In the genomic region with DNA sequence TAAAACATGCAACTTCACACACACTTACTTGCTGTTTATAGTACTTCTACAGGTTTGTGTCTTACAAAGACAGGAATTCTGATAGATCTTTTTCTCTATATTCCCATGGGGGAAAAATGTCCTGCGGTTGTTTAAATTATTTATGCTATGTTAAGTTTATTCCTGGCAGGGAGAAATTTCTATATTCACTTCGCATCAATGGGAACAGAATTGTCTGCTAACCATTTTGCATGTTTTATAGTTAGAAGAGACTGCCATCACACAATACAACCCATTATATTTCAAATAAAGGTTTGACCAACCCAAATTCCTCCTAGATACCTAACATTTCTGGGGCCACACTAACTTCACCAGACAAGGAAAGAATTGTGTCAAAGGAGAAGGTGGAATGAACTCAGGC, we compare ENCODE assay signal across 16 cellular contexts.
A peak's percentile ranks its signal among the peaks of the same experiment; 100 is the strongest.
DNase-seq lines count a peak whose midpoint lies in the region; ATAC-seq and TF ChIP-seq lines count a peak whose summit lies in the region.
"Had no signal": no experiment of that assay in that cellular context is flagged by ENCODE, and none has a peak within 500 bp of the region (broad histone marks: within the 10 kb centered on the region; RNA-seq: fewer than 3 reads in every experiment).

No MANE protein-coding gene starts in this region.

- no peak overlapping the region for H4K91ac ChIP-seq in neuronal stem cell (ENCODE audit: low read depth, low read length, poor library complexity)

- no peak overlapping the region for H4K8ac ChIP-seq in neuronal stem cell (ENCODE audit: low read depth, low read length)

- no peaks in the 10 kb centered on the region for H3K36me3 ChIP-seq in neuronal stem cell (replicated peaks in 1 of 2; ENCODE audit: control insufficient read depth in 2 of 2, insufficient read depth in 2 of 2, low read length in 2 of 2)
- H3K36me3 ChIP-seq: BLaER1 treated with 17β-estradiol and CSF1 and Interleukin-3, amounts not matched to agents 10 nM and 100 nM had no signal

- peaks cover 2 to 3% of the 10 kb centered on the region in 2 donors for H3K9me3 ChIP-seq in neuronal stem cell (replicated peaks in 1 of 2; ENCODE audit: control insufficient read depth in 2 of 2, insufficient read depth in 1 of 2, low read depth in 1 of 2, low read length in 2 of 2)

- no peak overlapping the region for H2BK5ac ChIP-seq in neuronal stem cell (ENCODE audit: low read length)

- H3K4me3 ChIP-seq in AG10803 (ENCODE audit: low read length) (no peak overlapping the region), neuronal stem cell (ENCODE audit: low read length in 2 of 2) (no peak overlapping the region)
- H3K4me3 ChIP-seq: BLaER1 treated with 17β-estradiol and CSF1 and Interleukin-3, amounts not matched to agents 10 nM and 100 nM had no signal

- no peaks in the 10 kb centered on the region for H3K27me3 ChIP-seq in neuronal stem cell (ENCODE audit: control insufficient read depth in 3 of 3, insufficient read depth in 3 of 3, low read depth in 1 of 3, low read length in 3 of 3)
- H3K27me3 ChIP-seq: BLaER1 treated with 17β-estradiol and CSF1 and Interleukin-3, amounts not matched to agents 10 nM and 100 nM had no signal

- WGBS in neuronal stem cell (ENCODE audit: extremely low coverage in 2 of 2, insufficient read length in 2 of 2, insufficient replicate concordance in 1 of 2), 2 donors = no CpG with 5 or more reads among the region's 2 CpGs

- H2AFZ ChIP-seq in neuronal stem cell (ENCODE audit: low read length) = peak overlapping the region; percentile 4

- no peak for TF ChIP-seq CTCF in AG10803 (conservative IDR thresholded peaks at IDR 0.05; ENCODE audit: low read length)

- no peak overlapping the region for H2BK120ac ChIP-seq in neuronal stem cell (ENCODE audit: low read depth, low read length)

- H3K9ac ChIP-seq in neuronal stem cell (ENCODE audit: low read depth, low read length, poor library complexity) = no peak overlapping the region
- H3K9ac ChIP-seq: BLaER1 treated with 17β-estradiol and CSF1 and Interleukin-3, amounts not matched to agents 10 nM and 100 nM had no signal

- no peak for ATAC-seq in GM19452 (IDR thresholded peaks at IDR 0.05; ENCODE audit: unreplicated experiment)
- ATAC-seq: CD8-positive, alpha-beta T cell had no signal

- no peak overlapping the region for H2BK12ac ChIP-seq in neuronal stem cell (ENCODE audit: low read length)

- H3K4me2 ChIP-seq in neuronal stem cell (ENCODE audit: insufficient read depth, low read length, poor library complexity, severe bottlenecking) = no peak overlapping the region
- H3K4me2 ChIP-seq: BLaER1 treated with 17β-estradiol and CSF1 and Interleukin-3, amounts not matched to agents 10 nM and 100 nM had no signal

- H3K23ac ChIP-seq in neuronal stem cell (ENCODE audit: low read depth, low read length, poor library complexity) = no peak overlapping the region

- no peak overlapping the region for H3K14ac ChIP-seq in neuronal stem cell (ENCODE audit: low read length)

- no peak overlapping the region for H3K18ac ChIP-seq in neuronal stem cell (ENCODE audit: low read length)

- H3K4ac ChIP-seq in neuronal stem cell (ENCODE audit: low read length) = no peak overlapping the region

- peaks cover 0 to 4% of the 10 kb centered on the region in 2 donors for H3K4me1 ChIP-seq in neuronal stem cell (ENCODE audit: control insufficient read depth in 2 of 2, insufficient read depth in 1 of 2, low read depth in 1 of 2, low read length in 2 of 2)

- H3K27ac ChIP-seq in neuronal stem cell (replicated peaks; ENCODE audit: low read length) = no peak overlapping the region
- H3K27ac ChIP-seq: BLaER1 treated with 17β-estradiol and CSF1 and Interleukin-3, amounts not matched to agents 10 nM and 100 nM had no signal

- H2BK15ac ChIP-seq in neuronal stem cell (ENCODE audit: low read length) = no peak overlapping the region

- H3K79me1 ChIP-seq in neuronal stem cell (ENCODE audit: low read depth, low read length) = no peaks in the 10 kb centered on the region

- DNase-seq in AG10803 (ENCODE audit: low read depth) (peak; percentile 10), RPMI7951 (ENCODE audit: low read depth) (peak; percentile 5), astrocyte of the hippocampus (ENCODE audit: low read depth, low spot score) (peak; percentile 43), neuronal stem cell (ENCODE audit: low spot score) (no peak), ecto neural progenitor cell (ENCODE audit: low spot score) (no peak), SIG-M5 (lab: John Stamatoyannopoulos, UW) (no peak)
- DNase-seq: 8988T; CD8-positive, alpha-beta T cell; COR-L47; DMS 273 treated with DMSO at 0.1 percent for 48 hours; DMS53; DND-41; EL; H9 had no signal

- no peak overlapping the region for H2AK5ac ChIP-seq in neuronal stem cell (ENCODE audit: low read depth, low read length)

Comparison
In these comparisons a context has a peak if more than half of its experiments do, and no peak if none do; other contexts are left out.
1. DNase-seq: peak in AG10803 (single experiment), RPMI7951 (single experiment) and astrocyte of the hippocampus (single experiment); none in neuronal stem cell (single experiment), ecto neural progenitor cell (single experiment) and SIG-M5 (single experiment).